In the genomic region with DNA sequence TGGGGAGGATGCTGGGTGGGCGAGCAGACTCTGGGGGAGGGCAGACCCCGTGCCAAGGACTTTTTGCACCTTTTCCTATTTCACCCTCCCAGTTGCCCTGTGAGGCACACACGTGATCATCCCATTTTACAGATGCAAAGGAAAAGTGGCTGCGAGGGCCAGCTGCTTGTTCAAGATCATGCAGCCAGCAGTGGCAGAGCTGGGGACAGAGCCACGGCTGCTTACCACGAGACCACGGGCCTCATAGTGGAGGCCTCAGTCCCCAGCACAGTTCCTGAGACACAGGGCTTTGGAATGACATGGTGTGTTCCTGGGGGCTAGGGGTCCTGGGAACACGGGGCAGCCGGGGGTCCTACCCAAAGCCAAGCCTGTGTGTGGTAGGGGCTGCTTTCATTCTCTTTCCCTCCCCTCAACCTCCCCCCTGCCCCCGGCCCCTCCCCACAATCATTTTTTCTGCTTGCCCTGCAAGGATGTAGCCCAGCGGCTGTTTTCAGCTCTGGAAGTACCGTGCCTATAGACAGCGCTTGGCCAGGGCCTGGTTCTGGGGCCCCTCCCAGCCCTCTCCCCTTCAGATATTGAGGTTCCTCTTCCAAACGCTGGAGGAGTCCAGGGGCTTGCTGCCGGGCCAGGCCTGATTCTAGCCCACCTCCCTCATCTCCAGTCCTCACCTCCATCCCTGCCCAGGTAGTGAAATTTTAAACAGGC, we compare ENCODE assay signal across 10 cellular contexts. TPM values are rescaled to one million over a fixed set of nuclear protein-coding genes. Genes with fewer than 3 reads are reported as not detected.
A peak's percentile ranks its signal among the peaks of the same experiment; 100 is the strongest.
DNase-seq lines count a peak whose midpoint lies in the region; ATAC-seq and TF ChIP-seq lines count a peak whose summit lies in the region.
"Had no signal": no experiment of that assay in that cellular context is flagged by ENCODE, and none has a peak within 500 bp of the region (broad histone marks: within the 10 kb centered on the region; RNA-seq: fewer than 3 reads in every experiment).

No MANE protein-coding gene starts in this region.

- H2AFZ ChIP-seq in OCI-LY3 (ENCODE audit: low read depth, low read length) (0 out of 2 replicates have a peak overlapping the region, but pooled peaks have one; percentile 29), osteoblast (ENCODE audit: low read length) (peak overlapping the region; percentile 93)

- H3K79me2 ChIP-seq in OCI-LY3 (ENCODE audit: low read length): no peaks in the 10 kb centered on the region
- H3K79me2 ChIP-seq in osteoblast (ENCODE audit: insufficient read depth, low read length): no peaks in the 10 kb centered on the region

- TF ChIP-seq CTCF in CD8-positive, alpha-beta T cell (IDR thresholded peaks at IDR 0.05): no peak
- TF ChIP-seq CTCF in OCI-LY3 (IDR thresholded peaks at IDR 0.05; ENCODE audit: low read depth, low read length) (no peak), osteoblast (IDR thresholded peaks at IDR 0.05; ENCODE audit: extremely low read depth, low read depth, low read length) (no peak), esophagus muscularis mucosa (IDR thresholded peaks at IDR 0.05) (no peak)

- peaks cover 11% of the 10 kb centered on the region for H3K36me3 Mint-ChIP-seq in CD8-positive, alpha-beta T cell

- H4K20me1 ChIP-seq in OCI-LY3 (ENCODE audit: insufficient read depth, low read length) (no peaks in the 10 kb centered on the region), osteoblast (ENCODE audit: insufficient read depth, low read length) (no peaks in the 10 kb centered on the region)

- WGBS in esophagus muscularis mucosa: 74% methylated on average over 15 of the region's 15 CpGs

- no peak for DNase-seq in CD8-positive, alpha-beta T cell
- DNase-seq in osteoblast (ENCODE audit: insufficient read length, low spot score, missing footprints) (no peak), NCI-H146 (lab: John Stamatoyannopoulos, UW) (no peak), esophagus muscularis mucosa (ENCODE audit: extremely low spot score) (no peak)
- DNase-seq in activated effector memory CD4-positive, alpha-beta T cell treated with Interleukin-2 at 50 U/mL for 16 hours: no peak
- DNase-seq: NCI-H1436, substantia nigra had no signal

- POLR2A ChIA-PET in CD8-positive, alpha-beta T cell (lab: Charles Lee): interaction anchor here (0.6 to 5.2 kb wide), 21 partner anchors 9 to 369 kb away, joined by 3 to 56 read pairs (median 4); partner anchors contain the start of gene IER5L

- peaks cover 3% of the 10 kb centered on the region for H3K9me3 Mint-ChIP-seq in CD8-positive, alpha-beta T cell

- H3K4me3 ChIP-seq in CD8-positive, alpha-beta T cell (ENCODE audit: low read depth, low read length): peak overlapping the region; percentile 66
- no peak overlapping the region for H3K4me3 ChIP-seq in OCI-LY3 (ENCODE audit: low read length)
- peak overlapping the region; percentile 57 for H3K4me3 ChIP-seq in osteoblast (ENCODE audit: insufficient read depth, low read length)
- H3K4me3 ChIP-seq in esophagus muscularis mucosa: no peak overlapping the region

- CTCF ChIA-PET in CD8-positive, alpha-beta T cell (lab: Charles Lee): interaction anchor here (0.8 to 2.9 kb wide), 11 partner anchors 11 to 222 kb away, joined by 3 to 14 read pairs (median 4); partner anchors contain the start of gene IER5L

- no peak for TF ChIP-seq EP300 in esophagus muscularis mucosa (IDR thresholded peaks at IDR 0.05)

- H3K4me1 Mint-ChIP-seq in CD8-positive, alpha-beta T cell (ENCODE audit: low read depth): peaks cover 68% of the 10 kb centered on the region

- H3K27ac Mint-ChIP-seq in CD8-positive, alpha-beta T cell: peak overlapping the region; percentile 94

- ATAC-seq in CD8-positive, alpha-beta T cell: peak; percentile 31

- H3K27me3 ChIP-seq in CD8-positive, alpha-beta T cell (ENCODE audit: insufficient read depth, low read length): no peaks in the 10 kb centered on the region
- H3K27me3 ChIP-seq in OCI-LY3 (ENCODE audit: low read depth, low read length) (peaks cover 30% of the 10 kb centered on the region), osteoblast (ENCODE audit: insufficient read depth, low read length) (no peaks in the 10 kb centered on the region), esophagus muscularis mucosa (no peaks in the 10 kb centered on the region)

- intact Hi-C loops in CD8-positive, alpha-beta T cell (cut with DNase I, micrococcal nuclease): loop anchor here (1.0 to 10.0 kb wide), 13 partner anchors 15 to 779 kb away; partner anchors contain the start of genes C9orf50 (in 1 of the 2), NTMT1 (in 1 of the 2) and ODF2 (in 1 of the 2)
- intact Hi-C loops in esophagus muscularis mucosa (cut with DNase I): no loop called here

- no peaks in the 10 kb centered on the region for H3K27me3 Mint-ChIP-seq in CD8-positive, alpha-beta T cell (ENCODE audit: low read depth)

- H3K4me2 ChIP-seq in OCI-LY3 (ENCODE audit: low read length) (peak overlapping the region; percentile 10; the same call in 1 of the 2 replicates), osteoblast (ENCODE audit: insufficient read depth, low read length) (peak overlapping the region; percentile 89)

- H3K4me1 ChIP-seq in CD8-positive, alpha-beta T cell (ENCODE audit: insufficient read depth, low read length): peaks cover 50% of the 10 kb centered on the region
- H3K4me1 ChIP-seq in OCI-LY3 (ENCODE audit: low read length): peaks cover 5% of the 10 kb centered on the region; the same call in 1 of the 2 replicates
- H3K4me1 ChIP-seq in osteoblast (ENCODE audit: insufficient read depth, low read length): peaks cover 16% of the 10 kb centered on the region
- peaks cover 5 to 14% (median 11%) of the 10 kb centered on the region in 4 donors for H3K4me1 ChIP-seq in esophagus muscularis mucosa

- peak overlapping the region; percentile 56 for H3K27ac ChIP-seq in CD8-positive, alpha-beta T cell (ENCODE audit: low read depth, low read length)
- H3K27ac ChIP-seq in OCI-LY3 (ENCODE audit: low read length) (no peak overlapping the region), angular gyrus (ENCODE audit: low read depth, low read length) (peak overlapping the region; percentile 52), osteoblast (ENCODE audit: low read depth, low read length) (no peak overlapping the region), esophagus muscularis mucosa (replicated peaks in 1 of 4) (no peak overlapping the region)
- H3K27ac ChIP-seq: VCaP had no signal

- no peaks in the 10 kb centered on the region for H3K9me3 ChIP-seq in CD8-positive, alpha-beta T cell (ENCODE audit: low read length)
- H3K9me3 ChIP-seq in OCI-LY3 (ENCODE audit: insufficient read depth, low read length) (no peaks in the 10 kb centered on the region), osteoblast (ENCODE audit: low read depth, low read length) (peaks cover 5% of the 10 kb centered on the region), esophagus muscularis mucosa (peaks cover 0 to 6% (median 0%) of the 10 kb centered on the region in 4 donors)

- no peak overlapping the region for H3K9ac ChIP-seq in OCI-LY3 (ENCODE audit: low read length)

- no peak for TF ChIP-seq POLR2A in esophagus muscularis mucosa (IDR thresholded peaks at IDR 0.05; ENCODE audit: low read depth)

- H3K4me3 Mint-ChIP-seq in CD8-positive, alpha-beta T cell: peak overlapping the region; percentile 88

- H3K36me3 ChIP-seq in CD8-positive, alpha-beta T cell (ENCODE audit: insufficient read depth, low read length): no peaks in the 10 kb centered on the region
- H3K36me3 ChIP-seq in OCI-LY3 (replicated peaks; ENCODE audit: low read depth, low read length) (no peaks in the 10 kb centered on the region), osteoblast (ENCODE audit: insufficient read depth, low read length) (no peaks in the 10 kb centered on the region), esophagus muscularis mucosa (no peaks in the 10 kb centered on the region)

RNA-seq across cellular contexts. Expression of gene IER5L, which starts 58.5 kb away (rescaled TPM):
- 10 to 100 TPM; 21.7 to 25.1 TPM for total RNA-seq in CD8-positive, alpha-beta T cell
- 86.1 and 104 TPM in 2 replicates for total RNA-seq in osteoblast
- total RNA-seq in esophagus muscularis mucosa: 10 to 100 TPM in 3 of 4 donors, 1 to 10 TPM in 1; 5.0 to 24.2 (median 12.9) TPM

Comparison
In these comparisons a context has a peak if more than half of its experiments do, and no peak if none do; other contexts are left out.
1. H3K27ac ChIP-seq: peak in CD8-positive, alpha-beta T cell (single experiment) and angular gyrus (single experiment); none in OCI-LY3 (single experiment), osteoblast (single experiment) and esophagus muscularis mucosa (0 of 4).
2. H3K4me3 ChIP-seq: peak in CD8-positive, alpha-beta T cell (single experiment) and osteoblast (single experiment); none in OCI-LY3 (single experiment) and esophagus muscularis mucosa (0 of 4).